Comparison of ENCODE assay signal across 16 cellular contexts in the genomic region with DNA sequence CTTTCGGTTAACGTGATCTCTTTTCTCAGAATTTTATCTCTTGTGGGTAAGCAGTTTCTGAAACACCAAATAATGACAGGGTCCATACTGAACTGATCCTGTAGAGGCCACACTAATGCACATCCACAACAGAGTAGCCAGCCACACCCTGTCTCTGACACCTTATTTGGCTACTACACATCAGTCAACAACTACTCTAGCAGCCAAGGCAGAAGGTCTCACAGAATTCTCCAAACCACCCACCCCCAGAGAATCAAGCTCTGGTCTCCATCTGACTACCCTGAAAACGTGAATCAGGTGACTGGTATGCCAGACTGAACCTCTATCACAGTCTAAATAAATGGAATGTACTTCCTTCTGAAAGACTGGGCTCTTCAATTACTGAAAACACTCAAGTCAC. TPM values are rescaled to one million over a fixed set of nuclear protein-coding genes. Genes with fewer than 3 reads are reported as not detected.
A peak's percentile ranks its signal among the peaks of the same experiment; 100 is the strongest.
DNase-seq lines count a peak whose midpoint lies in the region; ATAC-seq and TF ChIP-seq lines count a peak whose summit lies in the region.
"Had no signal": no experiment of that assay in that cellular context is flagged by ENCODE, and none has a peak within 500 bp of the region (broad histone marks: within the 10 kb centered on the region; RNA-seq: fewer than 3 reads in every experiment).

No MANE protein-coding gene starts in this region.

- TF ChIP-seq CTCF in cardiac muscle cell (IDR thresholded peaks at IDR 0.05; ENCODE audit: low read depth, low read length) (no peak), vagina (IDR thresholded peaks at IDR 0.05) (no peak)

- H3K4me3 ChIP-seq in cardiac muscle cell, result no peak overlapping the region
- H3K4me3 ChIP-seq in vagina, result no peak overlapping the region
- H3K4me3 ChIP-seq: adrenal gland, lower lobe of right lung, sigmoid colon had no signal

- H3K9me3 ChIP-seq in cardiac muscle cell (ENCODE audit: low read depth) (no peaks in the 10 kb centered on the region), vagina (no peaks in the 10 kb centered on the region)
- H3K9me3 ChIP-seq: adrenal gland, lower lobe of right lung, sigmoid colon had no signal

- H3K27ac ChIP-seq in cardiac muscle cell (peak overlapping the region; percentile 56), vagina (no peak overlapping the region)
- H3K27ac ChIP-seq: adrenal gland, lower lobe of right lung, sigmoid colon had no signal

- no peak for TF ChIP-seq POLR2A in vagina (IDR thresholded peaks at IDR 0.05)

- intact Hi-C loops in Right ventricle myocardium superior (cut with DNase I) (no loop called here), vagina (cut with DNase I) (no loop called here)

- H3K36me3 ChIP-seq in cardiac muscle cell (no peaks in the 10 kb centered on the region), vagina (no peaks in the 10 kb centered on the region)
- H3K36me3 ChIP-seq: adrenal gland had no signal

- H3K4me1 ChIP-seq in cardiac muscle cell (ENCODE audit: low read depth), result peaks cover 38% of the 10 kb centered on the region
- peaks cover 17% of the 10 kb centered on the region for H3K4me1 ChIP-seq in vagina

- ATAC-seq in Right ventricle myocardium superior (ENCODE audit: poor library complexity) (no peak), GM21786 (IDR thresholded peaks at IDR 0.05; ENCODE audit: unreplicated experiment) (no peak)
- ATAC-seq: lower lobe of right lung, Panc1, WTC11 had no signal

- no peaks in the 10 kb centered on the region for H3K27me3 ChIP-seq in cardiac muscle cell
- H3K27me3 ChIP-seq in vagina, result no peaks in the 10 kb centered on the region
- H3K27me3 ChIP-seq: adrenal gland, sigmoid colon had no signal

- DNase-seq in cardiac muscle cell (ENCODE audit: low read depth in 1 of 2, low spot score in 1 of 2), result peak in 1 of 2 donors; percentile 20
- DNase-seq in Right ventricle myocardium superior, result no peak
- DNase-seq in amniotic epithelial cell (ENCODE audit: low read depth), result peak; percentile 37
- peak; percentile 63 for DNase-seq in iris pigment epithelial cell (ENCODE audit: low read depth)
- DNase-seq in NCI-H1436 treated with DMSO at 0.1 percent for 48 hours (lab: John Stamatoyannopoulos, UW), result no peak
- DNase-seq in vagina (ENCODE audit: extremely low spot score in 2 of 2), result no peak
- no peak for DNase-seq in inferior parietal cortex (ENCODE audit: extremely low spot score)
- DNase-seq: H7; lower lobe of right lung; NCI-H1048; sigmoid colon; stimulated activated CD4-positive, alpha-beta T cell treated with anti-CD3 and anti-CD28 coated beads, Interleukin-4, amount 100 ng/mL, for 4 hours had no signal

RNA-seq across cellular contexts. Expression of gene EDC3, which starts 38.0 kb away (rescaled TPM):
- 16.1 and 17.6 TPM in 2 replicates for total RNA-seq in cardiac muscle cell
- polyA plus RNA-seq in cardiac muscle cell, result 25.2 and 41.5 TPM in 2 replicates
- total RNA-seq in Right ventricle myocardium superior, result 14.4 TPM
- total RNA-seq in vagina, result 23.8 TPM

RNA-seq across cellular contexts. Expression of gene CLK3, which starts 42.2 kb away (rescaled TPM):
- total RNA-seq in cardiac muscle cell (193 and 319 TPM in 2 replicates), Right ventricle myocardium superior (44.0 TPM), vagina (89.1 TPM)
- 100 and 125 TPM in 2 replicates for polyA plus RNA-seq in cardiac muscle cell

Comparison
In these comparisons a context has a peak if more than half of its experiments do, and no peak if none do; other contexts are left out.
1. DNase-seq: peak in amniotic epithelial cell (single experiment) and iris pigment epithelial cell (single experiment); none in Right ventricle myocardium superior (single experiment), NCI-H1436 treated with DMSO at 0.1 percent for 48 hours (single experiment), vagina (0 of 2) and inferior parietal cortex (single experiment).